In the genomic region with DNA sequence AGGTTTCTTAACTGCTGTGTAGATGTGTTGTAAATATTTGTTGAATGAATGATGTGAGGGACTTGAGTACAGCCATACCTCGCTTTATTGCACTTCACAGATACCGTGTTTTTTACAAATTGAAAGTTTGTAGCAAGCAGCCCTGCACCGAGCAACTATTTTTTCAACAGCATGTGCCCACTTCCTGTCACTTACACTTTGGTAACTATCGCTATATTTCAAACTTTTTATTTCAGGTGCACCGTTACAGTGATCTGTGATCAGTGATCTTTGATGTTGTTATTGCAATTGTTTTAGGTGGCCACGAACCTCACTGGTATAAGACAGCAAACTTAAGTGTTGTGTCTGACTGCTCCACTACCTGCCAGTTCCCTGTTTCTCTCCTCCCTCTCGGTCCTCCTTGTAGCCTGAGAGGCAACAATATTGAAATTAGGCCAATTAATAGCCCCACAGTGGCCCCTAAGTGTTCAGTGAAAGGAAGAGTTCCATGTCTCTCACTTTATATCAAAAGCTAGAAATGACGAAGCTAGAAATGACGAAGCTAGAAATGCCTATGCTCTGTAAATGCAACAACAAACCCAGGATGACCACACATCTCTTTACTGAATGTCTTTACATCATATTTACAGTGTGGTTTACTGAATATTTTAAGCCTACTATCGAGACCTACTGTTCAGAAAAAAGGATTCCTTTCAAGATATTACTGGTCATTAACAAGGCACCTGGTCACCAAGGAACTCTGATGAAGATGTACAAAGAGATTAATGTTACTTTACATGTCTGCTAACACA, we compare ENCODE assay signal across 8 cellular contexts. TPM values are rescaled to one million over a fixed set of nuclear protein-coding genes. Genes with fewer than 3 reads are reported as not detected.
DNase-seq lines count a peak whose midpoint lies in the region; ATAC-seq, FAIRE-seq and TF ChIP-seq lines count a peak whose summit lies in the region.

No MANE protein-coding gene starts in this region.

- H3K4me1 ChIP-seq in BLaER1 = peaks cover 22% of the 10 kb centered on the region

- H3K27ac ChIP-seq in BLaER1 (peak overlapping the region; percentile 53), coronary artery (peak overlapping the region in 1 of 2 donors; percentile 74)

- no peak for FAIRE-seq in H54 (lab: Jason Lieb, UNC)

- peaks cover 8% of the 10 kb centered on the region for H3K36me3 Mint-ChIP-seq in natural killer cell treated with Interleukin-12 subunit alpha and Interleukin-12 subunit beta and Interleukin-15 and Interleukin-18, amount 100 ng/mL, for 72 hours

- H3K9me3 ChIP-seq in BLaER1 = peaks cover 10% of the 10 kb centered on the region

- peak in 1 of 2 donors; percentile 7 for ATAC-seq in natural killer cell treated with Interleukin-12 subunit alpha and Interleukin-12 subunit beta and Interleukin-15 and Interleukin-18, amount 100 ng/mL, for 72 hours
- ATAC-seq in GM18520 (IDR thresholded peaks at IDR 0.05; ENCODE audit: unreplicated experiment) = no peak

- no peaks in the 10 kb centered on the region for H3K27me3 ChIP-seq in BLaER1

- H3K4me1 Mint-ChIP-seq in natural killer cell treated with Interleukin-12 subunit alpha and Interleukin-12 subunit beta and Interleukin-15 and Interleukin-18, amount 100 ng/mL, for 72 hours (ENCODE audit: low read depth in 2 of 2) = peaks cover 16% of the 10 kb centered on the region in 2 donors

- H3K4me3 ChIP-seq in BLaER1 (peak overlapping the region; percentile 82), LNCaP clone FGC (ENCODE audit: low read depth, low read length) (peak overlapping the region; percentile 74), coronary artery (peak overlapping the region; percentile 81)

- no peaks in the 10 kb centered on the region for H3K27me3 Mint-ChIP-seq in natural killer cell treated with Interleukin-12 subunit alpha and Interleukin-12 subunit beta and Interleukin-15 and Interleukin-18, amount 100 ng/mL, for 72 hours

- peak overlapping the region; percentile 89 for H3K4me3 Mint-ChIP-seq in natural killer cell treated with Interleukin-12 subunit alpha and Interleukin-12 subunit beta and Interleukin-15 and Interleukin-18, amount 100 ng/mL, for 72 hours

- H4K20me1 ChIP-seq in BLaER1 = no peaks in the 10 kb centered on the region

- no peak for TF ChIP-seq POLR2A in H54 (IDR thresholded peaks at IDR 0.05; ENCODE audit: low read depth, low read length)

- H3K9ac ChIP-seq in BLaER1 = peak overlapping the region; percentile 75

- TF ChIP-seq CTCF in LNCaP clone FGC (IDR thresholded peaks at IDR 0.05; ENCODE audit: control insufficient read depth, extremely low read depth, insufficient read depth) (no peak), coronary artery (IDR thresholded peaks at IDR 0.05) (no peak)

- H3K4me2 ChIP-seq in BLaER1 = peak overlapping the region; percentile 83

- DNase-seq in LNCaP clone FGC (ENCODE audit: low read depth) (no peak), coronary artery (ENCODE audit: low spot score) (no peak), A172 (ENCODE audit: low spot score) (no peak), H54 (ENCODE audit: insufficient read length, low spot score) (no peak), MV-4-11 (lab: John Stamatoyannopoulos, UW) (no peak)
- DNase-seq in natural killer cell treated with Interleukin-12 subunit alpha and Interleukin-12 subunit beta and Interleukin-15 and Interleukin-18, amount 100 ng/mL, for 72 hours (ENCODE audit: low spot score) = no peak

- H3K9me3 Mint-ChIP-seq in natural killer cell treated with Interleukin-12 subunit alpha and Interleukin-12 subunit beta and Interleukin-15 and Interleukin-18, amount 100 ng/mL, for 72 hours = no peaks in the 10 kb centered on the region

- peaks cover 32% of the 10 kb centered on the region for H3K36me3 ChIP-seq in BLaER1

- H3K27ac Mint-ChIP-seq in natural killer cell treated with Interleukin-12 subunit alpha and Interleukin-12 subunit beta and Interleukin-15 and Interleukin-18, amount 100 ng/mL, for 72 hours = peak overlapping the region; percentile 79 to 83

RNA-seq across cellular contexts. Expression of gene SFI1, which starts 1.0 kb away (rescaled TPM):
- total RNA-seq in natural killer cell treated with Interleukin-12 subunit alpha and Interleukin-12 subunit beta and Interleukin-15 and Interleukin-18, amount 100 ng/mL, for 72 hours = 100 to 1,000 TPM; 213 to 332 TPM
- 5.1 and 11.2 TPM in 2 replicates for total RNA-seq in A172 (2014; rRNA removed; shearing (Covaris generic))

RNA-seq across cellular contexts. Expression of gene EIF4ENIF1, which starts 7.7 kb away (rescaled TPM):
- total RNA-seq in natural killer cell treated with Interleukin-12 subunit alpha and Interleukin-12 subunit beta and Interleukin-15 and Interleukin-18, amount 100 ng/mL, for 72 hours = 100 to 1,000 TPM in 1 of 2 donors, 10 to 100 TPM in 1; 83.4 to 107 TPM
- 5.8 and 6.2 TPM in 2 replicates for total RNA-seq in A172 (2014; rRNA removed; shearing (Covaris generic))

Comparison
In these comparisons a context has a peak if more than half of its experiments do, and no peak if none do; other contexts are left out.
1. RNA of gene SFI1, which starts 1.0 kb away (total RNA-seq): 213 to 332 TPM in natural killer cell treated with Interleukin-12 subunit alpha and Interleukin-12 subunit beta and Interleukin-15 and Interleukin-18, amount 100 ng/mL, for 72 hours; 5.1 to 11.2 TPM in A172; every median in the first group is over 10 times any median in the second.
2. RNA of gene EIF4ENIF1, which starts 7.7 kb away (total RNA-seq): 83.4 to 107 TPM in natural killer cell treated with Interleukin-12 subunit alpha and Interleukin-12 subunit beta and Interleukin-15 and Interleukin-18, amount 100 ng/mL, for 72 hours; 5.8 to 6.2 TPM in A172; every median in the first group is over 10 times any median in the second.
3. Peak in every context shown above with its lines, with median percentiles within 50 percentile points of each other: H3K4me3 ChIP-seq.